ENCODE assay signal across 1 cellular context in the genomic region with DNA sequence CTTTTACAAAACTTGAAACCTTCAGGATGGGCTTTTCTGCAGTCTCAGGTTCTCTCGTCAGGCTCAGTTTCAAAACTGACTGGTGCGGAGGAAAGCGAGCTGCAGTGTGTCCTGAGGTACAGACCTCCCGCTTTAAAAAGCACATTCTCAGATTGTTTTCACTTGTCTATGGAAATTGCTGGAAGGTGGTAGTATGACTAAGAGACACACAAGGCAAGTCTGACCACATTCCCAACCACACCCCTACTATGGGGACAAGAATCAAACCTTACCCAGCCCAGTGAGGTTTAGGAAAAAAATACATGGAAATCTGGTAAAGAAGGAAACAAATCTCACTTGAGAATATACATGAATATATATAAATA.
TF ChIP-seq lines count a peak whose summit lies in the region.

No MANE protein-coding gene starts in this region.

TF ChIP-seq in GM23338, 12 proteins besides CTCF, POLR2A, EP300 and RAD21:
- TF ChIP-seq EZH2phosphoT487 (IDR thresholded peaks at IDR 0.05; ENCODE audit: unreplicated experiment) (no peak), ZNF114 (CRISPR knock-in tag; IDR thresholded peaks at IDR 0.05) (no peak), NANOG (IDR thresholded peaks at IDR 0.05; ENCODE audit: borderline replicate concordance) (no peak), JUNB (IDR thresholded peaks at IDR 0.05; ENCODE audit: unreplicated experiment) (no peak), ZNF331 (CRISPR knock-in tag; IDR thresholded peaks at IDR 0.05; ENCODE audit: low read depth) (no peak), EZH2 (IDR thresholded peaks at IDR 0.05; ENCODE audit: low read depth, unreplicated experiment) (no peak), STAT1 (IDR thresholded peaks at IDR 0.05; ENCODE audit: unreplicated experiment) (no peak), REST (IDR thresholded peaks at IDR 0.05; ENCODE audit: unreplicated experiment) (no peak)
- TF ChIP-seq, protein P1, sequence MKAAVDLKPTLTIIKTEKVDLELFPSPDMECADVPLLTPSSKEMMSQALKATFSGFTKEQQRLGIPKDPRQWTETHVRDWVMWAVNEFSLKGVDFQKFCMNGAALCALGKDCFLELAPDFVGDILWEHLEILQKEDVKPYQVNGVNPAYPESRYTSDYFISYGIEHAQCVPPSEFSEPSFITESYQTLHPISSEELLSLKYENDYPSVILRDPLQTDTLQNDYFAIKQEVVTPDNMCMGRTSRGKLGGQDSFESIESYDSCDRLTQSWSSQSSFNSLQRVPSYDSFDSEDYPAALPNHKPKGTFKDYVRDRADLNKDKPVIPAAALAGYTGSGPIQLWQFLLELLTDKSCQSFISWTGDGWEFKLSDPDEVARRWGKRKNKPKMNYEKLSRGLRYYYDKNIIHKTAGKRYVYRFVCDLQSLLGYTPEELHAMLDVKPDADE (IDR thresholded peaks at IDR 0.05), result no peak
TF ChIP-seq in GM23338: peak in this region for 0.
